8 cellular contexts compared by ENCODE assay signal in genomic region chr17:9576521-9577401, GRCh38. TPM values are rescaled to one million over a fixed set of nuclear protein-coding genes. Genes with fewer than 3 reads are reported as not detected.
A peak's percentile ranks its signal among the peaks of the same experiment; 100 is the strongest.
DNase-seq lines count a peak whose midpoint lies in the region; ATAC-seq and TF ChIP-seq lines count a peak whose summit lies in the region.

TSS of gene CFAP52 (plus strand) at chr17:9576642. CDS start at chr17:9576696, 54 bp downstream.

- H3K36me3 Mint-ChIP-seq in CD8-positive, alpha-beta T cell, result peaks cover 5% of the 10 kb centered on the region

- peak within 1 kb of the TSS; percentile 86 for H3K4me3 ChIP-seq in CD8-positive, alpha-beta T cell (ENCODE audit: low read depth, low read length)
- H3K4me3 ChIP-seq in colonic mucosa, result peak within 1 kb of the TSS; percentile 81

- no peaks in the 10 kb centered on the region for H3K27me3 ChIP-seq in CD8-positive, alpha-beta T cell (ENCODE audit: insufficient read depth, low read length)
- H3K27me3 ChIP-seq in colonic mucosa, result no peaks in the 10 kb centered on the region

- H3K36me3 ChIP-seq in CD8-positive, alpha-beta T cell (ENCODE audit: insufficient read depth, low read length), result no peaks in the 10 kb centered on the region
- no peaks in the 10 kb centered on the region for H3K36me3 ChIP-seq in colonic mucosa

- peak; percentile 60 for TF ChIP-seq CTCF in CD8-positive, alpha-beta T cell (IDR thresholded peaks at IDR 0.05)
- peak; percentile 48 for TF ChIP-seq CTCF in colonic mucosa (IDR thresholded peaks at IDR 0.05)

- H3K4me1 ChIP-seq in CD8-positive, alpha-beta T cell (ENCODE audit: insufficient read depth, low read length), result peaks cover 16% of the 10 kb centered on the region
- peaks cover 4% of the 10 kb centered on the region for H3K4me1 ChIP-seq in colonic mucosa

- ATAC-seq in CD8-positive, alpha-beta T cell, result peak; percentile 72
- peak; percentile 85 for ATAC-seq in left colon
- no peak for ATAC-seq in HG03342 (IDR thresholded peaks at IDR 0.05; ENCODE audit: unreplicated experiment)

- no peaks in the 10 kb centered on the region for H3K27me3 Mint-ChIP-seq in CD8-positive, alpha-beta T cell (ENCODE audit: low read depth)

- peak within 1 kb of the TSS; percentile 98 for H3K4me3 Mint-ChIP-seq in CD8-positive, alpha-beta T cell

- no peaks in the 10 kb centered on the region for H3K9me3 Mint-ChIP-seq in CD8-positive, alpha-beta T cell

- H3K27ac Mint-ChIP-seq in CD8-positive, alpha-beta T cell, result peak within 1 kb of the TSS; percentile 89

- peak within 1 kb of the TSS; percentile 78 to 82 for H3K9ac ChIP-seq in colonic mucosa (ENCODE audit: low read depth in 2 of 2, low read length in 2 of 2)

- intact Hi-C loops in CD8-positive, alpha-beta T cell (cut with DNase I, micrococcal nuclease), result loop anchor here in 1 of 2 experiments (2.0 kb wide), 1 partner anchor 192 kb away; no protein-coding TSS in a partner anchor
- intact Hi-C loops in colonic mucosa (cut with DNase I) (no loop called here), left colon (cut with DNase I, micrococcal nuclease) (no loop called here)

- DNase-seq in CD8-positive, alpha-beta T cell, result peak; percentile 40 to 82 (median 72)
- peak; percentile 24 for DNase-seq in GOT3 (lab: John Stamatoyannopoulos, UW)
- peak; percentile 46 for DNase-seq in NCI-H345 treated with DMSO at 0.1 percent for 48 hours (lab: John Stamatoyannopoulos, UW; ENCODE audit: unreplicated experiment)
- DNase-seq in activated CD4-positive, alpha-beta T cell treated with anti-CD3 and anti-CD28 coated beads for 48 hours, result peak; percentile 85
- DNase-seq in colonic mucosa, result peak; percentile 82
- peak; percentile 73 to 81 for DNase-seq in left colon
- peak; percentile 46 to 67 (median 60) for DNase-seq in stimulated activated CD4-positive, alpha-beta T cell treated with anti-CD3 and anti-CD28 coated beads, Interleukin-1b, Interleukin-23, amount 100 ng/mL, for 24 hours (ENCODE audit: low read depth in 4 of 4, low spot score in 1 of 4)

- H3K27ac ChIP-seq in CD8-positive, alpha-beta T cell (ENCODE audit: low read depth, low read length), result peak within 1 kb of the TSS; percentile 34
- peak within 1 kb of the TSS; percentile 22 for H3K27ac ChIP-seq in colonic mucosa

- no peaks in the 10 kb centered on the region for H3K9me3 ChIP-seq in CD8-positive, alpha-beta T cell (ENCODE audit: low read length)
- H3K9me3 ChIP-seq in colonic mucosa, result no peaks in the 10 kb centered on the region

- CTCF ChIA-PET in CD8-positive, alpha-beta T cell (lab: Charles Lee), result interaction anchor here (0.6 to 2.4 kb wide), 14 partner anchors 8 to 670 kb away, joined by 3 to 10 read pairs (median 4); no protein-coding TSS in a partner anchor

- POLR2A ChIA-PET in CD8-positive, alpha-beta T cell (lab: Charles Lee), result interaction anchor here (2.5 kb wide), 1 partner anchor 11 kb away, joined by 12 read pairs; no protein-coding TSS in a partner anchor

- H3K4me1 Mint-ChIP-seq in CD8-positive, alpha-beta T cell (ENCODE audit: low read depth), result peaks cover 37% of the 10 kb centered on the region

RNA-seq across cellular contexts. Expression of gene CFAP52, which starts in this region (rescaled TPM):
- total RNA-seq in CD8-positive, alpha-beta T cell, result not detected
- not detected for total RNA-seq in colonic mucosa
- total RNA-seq in left colon, result not detected

Comparison
In these comparisons a context has a peak if more than half of its experiments do, and no peak if none do; other contexts are left out.
1. Peak in DNase-seq, ATAC-seq, H3K4me3 ChIP-seq and H3K27ac ChIP-seq in CD8-positive, alpha-beta T cell; RNA of the gene not detected or under 1 TPM.
2. Peak in DNase-seq, H3K4me3 ChIP-seq, H3K27ac ChIP-seq and H3K9ac ChIP-seq in colonic mucosa; RNA of the gene not detected or under 1 TPM.
3. Peak in DNase-seq and ATAC-seq in left colon; RNA of the gene not detected or under 1 TPM.
4. DNase-seq: peak in every context shown above with its lines; median percentile 85 in activated CD4-positive, alpha-beta T cell treated with anti-CD3 and anti-CD28 coated beads for 48 hours; 82 in colonic mucosa; 77 in left colon; 72 in CD8-positive, alpha-beta T cell; 60 in stimulated activated CD4-positive, alpha-beta T cell treated with anti-CD3 and anti-CD28 coated beads, Interleukin-1b, Interleukin-23, amount 100 ng/mL, for 24 hours; 46 in NCI-H345 treated with DMSO at 0.1 percent for 48 hours; 24 in GOT3.